12 cellular contexts compared by ENCODE assay signal in genomic region chr3:73484656-73485248, GRCh38.
DNase-seq lines count a peak whose midpoint lies in the region; ATAC-seq, FAIRE-seq and TF ChIP-seq lines count a peak whose summit lies in the region.
"Had no signal": no experiment of that assay in that cellular context is flagged by ENCODE, and none has a peak within 500 bp of the region (broad histone marks: within the 10 kb centered on the region; RNA-seq: fewer than 3 reads in every experiment).

No MANE protein-coding gene starts in this region.

- no peaks in the 10 kb centered on the region for H3K9me2 ChIP-seq in GM23248 (ENCODE audit: insufficient read depth)

- no peak for FAIRE-seq in pancreas (lab: Jason Lieb, UNC)

- H3K4me3 Mint-ChIP-seq in activated naive CD4-positive, alpha-beta T cell treated with anti-CD3 and anti-CD28 coated beads, Interleukin-2, amount 10 ng/mL, durations not matched to agents 7 days and 5 days: no peak overlapping the region
- H3K4me3 Mint-ChIP-seq: neural crest cell had no signal

- in situ Hi-C loops in GM23248 (cut with MboI): no loop called here

- H3K9ac ChIP-seq in GM23248 (no peak overlapping the region), iPS-18a (ENCODE audit: low read length) (no peak overlapping the region)

- no peaks in the 10 kb centered on the region for H4K20me1 ChIP-seq in GM23248 (ENCODE audit: insufficient read depth)

- H3K4me2 ChIP-seq in GM23248 (ENCODE audit: unreplicated experiment): peak overlapping the region; percentile 27

- peak; percentile 94 for ATAC-seq in GM18870 (IDR thresholded peaks at IDR 0.05; ENCODE audit: unreplicated experiment)
- peak; percentile 76 for ATAC-seq in HG03469 (IDR thresholded peaks at IDR 0.05; ENCODE audit: unreplicated experiment)
- ATAC-seq in pancreas: no peak

- WGBS in GM23248 (ENCODE audit: low coverage in 1 of 2, low lambda C conversion rate in 2 of 2, missing lambda C conversion rate in 2 of 2), 2 experiments: 68 to 69% methylated on average over 7 of the region's 7 CpGs
- WGBS in pancreas, 2 donors: 80 to 86% methylated on average over 7 of the region's 7 CpGs

- no peaks in the 10 kb centered on the region for H3K9me3 Mint-ChIP-seq in activated naive CD4-positive, alpha-beta T cell treated with anti-CD3 and anti-CD28 coated beads, Interleukin-2, amount 10 ng/mL, durations not matched to agents 7 days and 5 days
- H3K9me3 Mint-ChIP-seq: neural crest cell had no signal

- H3K4me3 ChIP-seq in GM23248 (no peak overlapping the region), iPS-18a (ENCODE audit: low read length) (peak overlapping the region; percentile 21), pancreas (no peak overlapping the region)

- CTCF ChIA-PET in activated naive CD4-positive, alpha-beta T cell treated with anti-CD3 and anti-CD28 coated beads, Interleukin-2, amount 10 ng/mL, durations not matched to agents 7 days and 5 days (lab: Charles Lee): no interaction called here

- peak overlapping the region; percentile 34 for H3K27ac ChIP-seq in GM23248
- no peak overlapping the region for H3K27ac ChIP-seq in iPS-18a (ENCODE audit: low read length)
- H3K27ac ChIP-seq in pancreas: no peak overlapping the region

- no peaks in the 10 kb centered on the region for H3K36me3 Mint-ChIP-seq in activated naive CD4-positive, alpha-beta T cell treated with anti-CD3 and anti-CD28 coated beads, Interleukin-2, amount 10 ng/mL, durations not matched to agents 7 days and 5 days

- H3K27me3 ChIP-seq in GM23248 (replicated peaks; ENCODE audit: insufficient read depth) (no peaks in the 10 kb centered on the region), iPS-18a (ENCODE audit: control insufficient read depth, insufficient read depth, low read length) (no peaks in the 10 kb centered on the region), pancreas (no peaks in the 10 kb centered on the region)

- no peaks in the 10 kb centered on the region for H3K9me3 ChIP-seq in GM23248 (ENCODE audit: low read depth)
- H3K9me3 ChIP-seq in iPS-18a (ENCODE audit: control insufficient read depth, low read depth, low read length): no peaks in the 10 kb centered on the region
- H3K9me3 ChIP-seq in pancreas: no peaks in the 10 kb centered on the region

- TF ChIP-seq CTCF in pancreas (IDR thresholded peaks at IDR 0.05): no peak

- peak overlapping the region; percentile 25; the same call in 1 of the 2 replicates for H2AFZ ChIP-seq in GM23248

- H3K79me2 ChIP-seq in GM23248 (ENCODE audit: insufficient read depth): peaks cover 83% of the 10 kb centered on the region

- H3K36me3 ChIP-seq in GM23248 (ENCODE audit: low read depth) (no peaks in the 10 kb centered on the region), iPS-18a (ENCODE audit: control insufficient read depth, low read depth, low read length) (no peaks in the 10 kb centered on the region), pancreas (no peaks in the 10 kb centered on the region)

- no peaks in the 10 kb centered on the region for H3F3A ChIP-seq in GM23248 (ENCODE audit: insufficient read depth)

- H3K4me1 ChIP-seq in GM23248 (ENCODE audit: insufficient read depth) (peaks cover 29% of the 10 kb centered on the region), iPS-18a (ENCODE audit: control insufficient read depth, low read depth, low read length) (peaks cover 44% of the 10 kb centered on the region), pancreas (peaks cover 0 to 29% (median 6%) of the 10 kb centered on the region in 3 donors)

- H3K27ac Mint-ChIP-seq in activated naive CD4-positive, alpha-beta T cell treated with anti-CD3 and anti-CD28 coated beads, Interleukin-2, amount 10 ng/mL, durations not matched to agents 7 days and 5 days: no peak overlapping the region

- H3K4me1 Mint-ChIP-seq in activated naive CD4-positive, alpha-beta T cell treated with anti-CD3 and anti-CD28 coated beads, Interleukin-2, amount 10 ng/mL, durations not matched to agents 7 days and 5 days: no peaks in the 10 kb centered on the region

- DNase-seq in GM23248: peak; percentile 67
- DNase-seq in activated CD4-positive, alpha-beta T cell treated with anti-CD3 and anti-CD28 coated beads, Interleukin-2, amount 50 U/mL, for 4 hours: no peak
- no peak for DNase-seq in stimulated activated naive CD4-positive, alpha-beta T cell (lab: John Stamatoyannopoulos, UW)
- no peak for DNase-seq in activated naive CD4-positive, alpha-beta T cell treated with anti-CD3 and anti-CD28 coated beads, Interleukin-2, amount 10 ng/mL, durations not matched to agents 7 days and 5 days
- DNase-seq in pancreas: no peak
- DNase-seq: foreskin melanocyte, NCI-H1436 treated with DMSO at 0.1 percent for 48 hours, T-helper 2 cell had no signal

- intact Hi-C loops in pancreas (cut with DNase I): no loop called here

- H3K27me3 Mint-ChIP-seq in activated naive CD4-positive, alpha-beta T cell treated with anti-CD3 and anti-CD28 coated beads, Interleukin-2, amount 10 ng/mL, durations not matched to agents 7 days and 5 days: peaks cover 15% of the 10 kb centered on the region

Comparison
In these comparisons a context has a peak if more than half of its experiments do, and no peak if none do; other contexts are left out.
1. ATAC-seq: peak in GM18870 (single experiment) and HG03469 (single experiment); none in pancreas (0 of 4).